ENCODE assay signal across 8 cellular contexts in genomic region chr3:186930639-186931486, GRCh38. TPM values are rescaled to one million over a fixed set of nuclear protein-coding genes. Genes with fewer than 3 reads are reported as not detected.
DNase-seq lines count a peak whose midpoint lies in the region; ATAC-seq and TF ChIP-seq lines count a peak whose summit lies in the region.

No MANE protein-coding gene starts in this region.

- peaks cover 39% of the 10 kb centered on the region for H3K4me1 Mint-ChIP-seq in activated CD4-positive, alpha-beta memory T cell treated with anti-CD3 and anti-CD28 coated beads, Interleukin-2, amount 10 ng/mL, durations not matched to agents 7 days and 5 days
- peaks cover 36 to 39% of the 10 kb centered on the region in 2 donors for H3K4me1 Mint-ChIP-seq in effector memory CD8-positive, alpha-beta T cell (ENCODE audit: low read depth in 2 of 2)
- peaks cover 21% of the 10 kb centered on the region for H3K4me1 Mint-ChIP-seq in mesothelial cell of epicardium

- TF ChIP-seq CTCF in mesothelial cell of epicardium (IDR thresholded peaks at IDR 0.05; ENCODE audit: unreplicated experiment): no peak

- peak overlapping the region; percentile 88 for H3K27ac Mint-ChIP-seq in activated CD4-positive, alpha-beta memory T cell treated with anti-CD3 and anti-CD28 coated beads, Interleukin-2, amount 10 ng/mL, durations not matched to agents 7 days and 5 days
- peak overlapping the region; percentile 95 to 96 for H3K27ac Mint-ChIP-seq in effector memory CD8-positive, alpha-beta T cell
- peak overlapping the region; percentile 85 for H3K27ac Mint-ChIP-seq in mesothelial cell of epicardium

- POLR2A ChIA-PET in activated CD4-positive, alpha-beta memory T cell treated with anti-CD3 and anti-CD28 coated beads, Interleukin-2, amount 10 ng/mL, durations not matched to agents 7 days and 5 days (lab: Charles Lee): interaction anchor here (0.6 to 4.1 kb wide), 42 partner anchors 9 to 994 kb away, joined by 3 to 72 read pairs (median 10); partner anchors contain the start of genes DNAJB11, EIF4A2, RFC4 and RPL39L

- peak overlapping the region; percentile 84 for H3K4me3 Mint-ChIP-seq in activated CD4-positive, alpha-beta memory T cell treated with anti-CD3 and anti-CD28 coated beads, Interleukin-2, amount 10 ng/mL, durations not matched to agents 7 days and 5 days
- peak overlapping the region; percentile 91 to 97 for H3K4me3 Mint-ChIP-seq in effector memory CD8-positive, alpha-beta T cell
- peak overlapping the region; percentile 93 for H3K4me3 Mint-ChIP-seq in mesothelial cell of epicardium

- DNase-seq in AG08395 (ENCODE audit: low spot score) (peak; percentile 22), NCI-H460 (ENCODE audit: extremely low read depth, low read depth) (peak; percentile 29), mesothelial cell of epicardium (ENCODE audit: low spot score in 2 of 2, unreplicated experiment in 2 of 2) (peak in 1 of 2 experiments; percentile 70)
- peak; percentile 77 for DNase-seq in activated CD4-positive, alpha-beta memory T cell treated with anti-CD3 and anti-CD28 coated beads, Interleukin-2, amount 10 ng/mL, durations not matched to agents 7 days and 5 days
- DNase-seq in effector memory CD8-positive, alpha-beta T cell: peak; percentile 62 to 67 (median 62)
- peak; percentile 34 to 45 for DNase-seq in stimulated activated CD8-positive, alpha-beta memory T cell treated with anti-CD3 and anti-CD28 coated beads, Interleukin-7, amount 100 ng/mL, for 1 hour (ENCODE audit: low read depth in 2 of 2)

- no peaks in the 10 kb centered on the region for H3K27me3 Mint-ChIP-seq in activated CD4-positive, alpha-beta memory T cell treated with anti-CD3 and anti-CD28 coated beads, Interleukin-2, amount 10 ng/mL, durations not matched to agents 7 days and 5 days
- no peaks in the 10 kb centered on the region for H3K27me3 Mint-ChIP-seq in effector memory CD8-positive, alpha-beta T cell
- H3K27me3 Mint-ChIP-seq in mesothelial cell of epicardium (ENCODE audit: low read depth): peaks cover 16% of the 10 kb centered on the region

- CTCF ChIA-PET in activated CD4-positive, alpha-beta memory T cell treated with anti-CD3 and anti-CD28 coated beads, Interleukin-2, amount 10 ng/mL, durations not matched to agents 7 days and 5 days (lab: Charles Lee): interaction anchor here (0.6 to 3.8 kb wide), 28 partner anchors 13 to 398 kb away, joined by 3 to 55 read pairs (median 4); partner anchors contain the start of gene RPL39L

- H3K9me3 Mint-ChIP-seq in activated CD4-positive, alpha-beta memory T cell treated with anti-CD3 and anti-CD28 coated beads, Interleukin-2, amount 10 ng/mL, durations not matched to agents 7 days and 5 days: peaks cover 2% of the 10 kb centered on the region
- no peaks in the 10 kb centered on the region for H3K9me3 Mint-ChIP-seq in effector memory CD8-positive, alpha-beta T cell
- H3K9me3 Mint-ChIP-seq in mesothelial cell of epicardium: no peaks in the 10 kb centered on the region

- peaks cover 43% of the 10 kb centered on the region for H3K36me3 Mint-ChIP-seq in activated CD4-positive, alpha-beta memory T cell treated with anti-CD3 and anti-CD28 coated beads, Interleukin-2, amount 10 ng/mL, durations not matched to agents 7 days and 5 days (ENCODE audit: low read depth)
- H3K36me3 Mint-ChIP-seq in effector memory CD8-positive, alpha-beta T cell (ENCODE audit: insufficient read depth): peaks cover 40% of the 10 kb centered on the region
- peaks cover 13% of the 10 kb centered on the region for H3K36me3 Mint-ChIP-seq in mesothelial cell of epicardium

- peak; percentile 82 for ATAC-seq in GM18868 (IDR thresholded peaks at IDR 0.05; ENCODE audit: unreplicated experiment)
- peak; percentile 76 for ATAC-seq in HG03097 (IDR thresholded peaks at IDR 0.05; ENCODE audit: low FRiP score, unreplicated experiment)
- peak; percentile 72 for ATAC-seq in effector memory CD8-positive, alpha-beta T cell (replicated peaks)

RNA-seq across cellular contexts. Expression of gene ST6GAL1, which starts 0.5 kb away (rescaled TPM):
- 14.0 and 18.8 TPM in 2 replicates for total RNA-seq in NCI-H460 (2014; rRNA removed; shearing (Covaris generic))
- polyA plus RNA-seq in NCI-H460 (2014; cell fraction: nucleus; rRNA removed): 5.9 and 8.8 TPM in 2 replicates
- 100 to 1,000 TPM; 116 to 128 TPM for total RNA-seq in activated CD4-positive, alpha-beta memory T cell treated with anti-CD3 and anti-CD28 coated beads, Interleukin-2, amount 10 ng/mL, durations not matched to agents 7 days and 5 days
- 38.7 to 50.3 TPM (median 45.8 TPM) in 3 replicates for total RNA-seq in mesothelial cell of epicardium
